In the genomic region with DNA sequence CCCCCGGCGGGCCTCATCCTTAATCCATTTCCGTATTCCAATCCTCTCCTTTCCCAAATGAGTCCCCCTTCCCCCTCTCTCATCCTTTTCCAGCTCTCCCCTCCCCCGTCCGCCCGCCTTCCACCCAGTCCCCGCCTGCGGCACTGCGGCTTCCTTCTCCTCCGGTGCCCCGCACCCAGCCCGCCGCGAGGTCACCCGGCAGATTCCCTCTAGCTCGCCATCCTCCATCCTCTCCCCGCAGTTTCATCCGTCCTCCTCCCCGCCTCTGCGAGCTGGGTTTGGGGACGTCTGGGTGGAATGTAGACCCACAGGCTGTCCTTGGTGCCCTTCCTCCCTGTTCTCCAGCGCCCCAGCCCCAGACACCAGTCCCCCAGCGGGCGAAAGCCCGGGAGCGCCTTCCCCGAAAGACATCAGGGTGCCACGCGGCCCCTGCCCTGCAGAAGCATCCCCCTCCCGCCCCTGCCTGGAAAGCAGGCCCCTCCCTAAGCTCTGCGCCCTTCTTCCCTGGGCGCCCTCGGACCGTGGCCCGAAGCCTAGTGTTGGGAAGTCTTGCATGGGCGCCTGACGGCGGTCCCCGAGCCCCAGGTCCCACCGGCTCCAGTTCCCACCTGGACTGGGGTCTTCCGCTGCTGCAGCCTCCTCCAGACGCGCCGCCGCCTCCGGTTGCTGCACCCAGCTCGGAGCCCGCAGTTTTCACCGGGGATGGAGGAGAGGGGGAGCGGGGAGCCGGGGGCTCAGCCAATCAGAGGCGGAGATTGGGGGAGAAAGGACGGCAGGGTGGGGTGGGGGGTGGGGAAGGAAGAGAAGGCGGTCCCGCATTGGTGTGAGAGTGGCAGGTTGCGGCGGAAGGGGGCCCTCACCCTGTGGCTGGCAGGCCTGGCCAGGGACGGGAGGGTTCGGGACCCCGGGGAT, we compare ENCODE assay signal across 8 cellular contexts. TPM values are rescaled to one million over a fixed set of nuclear protein-coding genes. Genes with fewer than 3 reads are reported as not detected.
DNase-seq lines count a peak whose midpoint lies in the region.

Gene THY1, minus strand, starts transcription at position 668 of the 912 bp plus-strand sequence. CDS start 2,267 bp downstream, outside the sequence.

- H3K27me3 Mint-ChIP-seq in activated T-cell treated with anti-CD3 and anti-CD28 coated beads, Interleukin-2, amount 50 U/mL, for 24 hours = peaks cover 77% of the 10 kb centered on the region
- H3K27me3 Mint-ChIP-seq in activated T-helper 1 cell treated with anti-CD3 and anti-CD28 coated beads, Interleukin-12 subunit alpha, Interleukin-12 subunit beta, Interleukin-2, Interleukin-4 antibody, amounts not matched to agents 30 ng/mL and 10 ng/mL and 1 ng/mL, durations not matched to agents 14 hours and 24 hours and 36 hours (ENCODE audit: insufficient read depth) = peaks cover 39% of the 10 kb centered on the region

- H3K4me1 Mint-ChIP-seq in activated T-cell treated with anti-CD3 and anti-CD28 coated beads, Interleukin-2, amount 50 U/mL, for 24 hours (ENCODE audit: low read depth) = peaks cover 25% of the 10 kb centered on the region
- H3K4me1 Mint-ChIP-seq in activated T-helper 1 cell treated with anti-CD3 and anti-CD28 coated beads, Interleukin-12 subunit alpha, Interleukin-12 subunit beta, Interleukin-2, Interleukin-4 antibody, amounts not matched to agents 30 ng/mL and 10 ng/mL and 1 ng/mL, durations not matched to agents 14 hours and 24 hours and 36 hours (ENCODE audit: low read depth) = peaks cover 5% of the 10 kb centered on the region

- no peaks in the 10 kb centered on the region for H3K36me3 Mint-ChIP-seq in activated T-cell treated with anti-CD3 and anti-CD28 coated beads, Interleukin-2, amount 50 U/mL, for 24 hours (ENCODE audit: low read depth)
- H3K36me3 Mint-ChIP-seq in activated T-helper 1 cell treated with anti-CD3 and anti-CD28 coated beads, Interleukin-12 subunit alpha, Interleukin-12 subunit beta, Interleukin-2, Interleukin-4 antibody, amounts not matched to agents 30 ng/mL and 10 ng/mL and 1 ng/mL, durations not matched to agents 14 hours and 24 hours and 36 hours (ENCODE audit: low read depth) = no peaks in the 10 kb centered on the region

- no peaks in the 10 kb centered on the region for H3K9me3 Mint-ChIP-seq in activated T-cell treated with anti-CD3 and anti-CD28 coated beads, Interleukin-2, amount 50 U/mL, for 24 hours
- H3K9me3 Mint-ChIP-seq in activated T-helper 1 cell treated with anti-CD3 and anti-CD28 coated beads, Interleukin-12 subunit alpha, Interleukin-12 subunit beta, Interleukin-2, Interleukin-4 antibody, amounts not matched to agents 30 ng/mL and 10 ng/mL and 1 ng/mL, durations not matched to agents 14 hours and 24 hours and 36 hours = no peaks in the 10 kb centered on the region

- DNase-seq in activated T-cell treated with anti-CD3 and anti-CD28 coated beads, Interleukin-2, amount 50 U/mL, for 24 hours = no peak
- DNase-seq in activated T-cell treated with anti-CD3 and anti-CD28 coated beads, Interleukin-2, amount 50 U/mL, for 48 hours = no peak
- DNase-seq in activated T-helper 1 cell treated with anti-CD3 and anti-CD28 coated beads, Interleukin-12 subunit alpha, Interleukin-12 subunit beta, Interleukin-2, Interleukin-4 antibody, amounts not matched to agents 30 ng/mL and 10 ng/mL and 1 ng/mL, durations not matched to agents 14 hours and 24 hours and 36 hours (ENCODE audit: low spot score) = no peak
- DNase-seq in hepatic stellate cell (ENCODE audit: low spot score) = peak; percentile 82
- peak; percentile 71 for DNase-seq in retina
- no peak for DNase-seq in NCI-H187 treated with DMSO at 0.1 percent for 48 hours (lab: John Stamatoyannopoulos, UW)
- no peak for DNase-seq in stimulated activated CD4-positive, alpha-beta T cell treated with anti-CD3 and anti-CD28 coated beads, Interleukin-12 subunit alpha, Interleukin-12 subunit beta, amount 100 ng/mL, for 4 hours
- no peak for DNase-seq in HT-29 (ENCODE audit: low spot score)

- intact Hi-C loops in activated T-helper 1 cell treated with anti-CD3 and anti-CD28 coated beads, Interleukin-12 subunit alpha, Interleukin-12 subunit beta, Interleukin-2, Interleukin-4 antibody, amounts not matched to agents 30 ng/mL and 10 ng/mL and 1 ng/mL, durations not matched to agents 14 hours and 24 hours and 36 hours (cut with micrococcal nuclease) = no loop called here

- no peak within 1 kb of the TSS for H3K27ac Mint-ChIP-seq in activated T-cell treated with anti-CD3 and anti-CD28 coated beads, Interleukin-2, amount 50 U/mL, for 24 hours
- H3K27ac Mint-ChIP-seq in activated T-helper 1 cell treated with anti-CD3 and anti-CD28 coated beads, Interleukin-12 subunit alpha, Interleukin-12 subunit beta, Interleukin-2, Interleukin-4 antibody, amounts not matched to agents 30 ng/mL and 10 ng/mL and 1 ng/mL, durations not matched to agents 14 hours and 24 hours and 36 hours = no peak within 1 kb of the TSS

- peak within 1 kb of the TSS; percentile 40 for H3K4me3 Mint-ChIP-seq in activated T-cell treated with anti-CD3 and anti-CD28 coated beads, Interleukin-2, amount 50 U/mL, for 24 hours
- peak within 1 kb of the TSS; percentile 39 for H3K4me3 Mint-ChIP-seq in activated T-helper 1 cell treated with anti-CD3 and anti-CD28 coated beads, Interleukin-12 subunit alpha, Interleukin-12 subunit beta, Interleukin-2, Interleukin-4 antibody, amounts not matched to agents 30 ng/mL and 10 ng/mL and 1 ng/mL, durations not matched to agents 14 hours and 24 hours and 36 hours

RNA-seq across cellular contexts. Expression of gene THY1, which starts in this region (rescaled TPM):
- 0.83 and 1.0 TPM in 2 replicates for total RNA-seq in activated T-helper 1 cell treated with anti-CD3 and anti-CD28 coated beads, Interleukin-12 subunit alpha, Interleukin-12 subunit beta, Interleukin-2, Interleukin-4 antibody, amounts not matched to agents 30 ng/mL and 10 ng/mL and 1 ng/mL, durations not matched to agents 14 hours and 24 hours and 36 hours
- 0.18 and 0.25 TPM in 2 replicates for total RNA-seq in HT-29 (2014; rRNA removed; shearing (Covaris generic))

Comparison
In these comparisons a context has a peak if more than half of its experiments do, and no peak if none do; other contexts are left out.
1. DNase-seq: peak in hepatic stellate cell (single experiment) and retina (single experiment); none in activated T-cell treated with anti-CD3 and anti-CD28 coated beads, Interleukin-2, amount 50 U/mL, for 24 hours (single experiment), activated T-cell treated with anti-CD3 and anti-CD28 coated beads, Interleukin-2, amount 50 U/mL, for 48 hours (0 of 2), activated T-helper 1 cell treated with anti-CD3 and anti-CD28 coated beads, Interleukin-12 subunit alpha, Interleukin-12 subunit beta, Interleukin-2, Interleukin-4 antibody, amounts not matched to agents 30 ng/mL and 10 ng/mL and 1 ng/mL, durations not matched to agents 14 hours and 24 hours and 36 hours (single experiment), NCI-H187 treated with DMSO at 0.1 percent for 48 hours (single experiment), stimulated activated CD4-positive, alpha-beta T cell treated with anti-CD3 and anti-CD28 coated beads, Interleukin-12 subunit alpha, Interleukin-12 subunit beta, amount 100 ng/mL, for 4 hours (single experiment) and HT-29 (single experiment).